9 cellular contexts compared by ENCODE assay signal in genomic region chr10:63114031-63114814, GRCh38. TPM values are rescaled to one million over a fixed set of nuclear protein-coding genes. Genes with fewer than 3 reads are reported as not detected.
DNase-seq lines count a peak whose midpoint lies in the region; ATAC-seq, FAIRE-seq and TF ChIP-seq lines count a peak whose summit lies in the region.
"Had no signal": no experiment of that assay in that cellular context is flagged by ENCODE, and none has a peak within 500 bp of the region (broad histone marks: within the 10 kb centered on the region; RNA-seq: fewer than 3 reads in every experiment).

No MANE protein-coding gene starts in this region.

- H3K36me3 ChIP-seq in bronchial epithelial cell (ENCODE audit: control insufficient read depth, insufficient read depth, low read length) (no peaks in the 10 kb centered on the region), lung (ENCODE audit: control insufficient read depth in 2 of 2, insufficient read depth in 2 of 2, low read length in 2 of 2) (no peaks in the 10 kb centered on the region), urinary bladder (ENCODE audit: insufficient read depth) (no peaks in the 10 kb centered on the region)

- peak; percentile 49 for ATAC-seq in lung (ENCODE audit: insufficient read depth, low FRiP score)
- ATAC-seq in HG03439 (IDR thresholded peaks at IDR 0.05; ENCODE audit: unreplicated experiment) = no peak
- ATAC-seq in GM21529 (IDR thresholded peaks at IDR 0.05; ENCODE audit: unreplicated experiment) = no peak

- DNase-seq in DMS 273 (lab: John Stamatoyannopoulos, UW; ENCODE audit: unreplicated experiment) (peak; percentile 15), DMS 273 treated with DMSO at 0.1 percent for 48 hours (lab: John Stamatoyannopoulos, UW) (no peak), bronchial epithelial cell (ENCODE audit: low read depth) (peak; percentile 89), lung (ENCODE audit: low spot score) (peak; percentile 77), GM13976 (ENCODE audit: low spot score) (no peak)

- TF ChIP-seq CTCF in bronchial epithelial cell (IDR thresholded peaks at IDR 0.05; ENCODE audit: insufficient read depth, low read length, severe bottlenecking) (no peak), lung (IDR thresholded peaks at IDR 0.05; ENCODE audit: control extremely low read depth, extremely low read depth) (no peak), GM13976 (IDR thresholded peaks at IDR 0.05; ENCODE audit: borderline replicate concordance, control extremely low read depth, extremely low read depth, insufficient read depth, missing control alignments) (no peak)

- WGBS in lung, 2 donors = 40 to 48% methylated on average over 4 of the region's 4 CpGs
- WGBS in urinary bladder = 49% methylated on average over 4 of the region's 4 CpGs

- in situ Hi-C loops in GM13976 (cut with MboI; ENCODE audit: low sequenced_read_pairs, unreplicated experiment) = no loop called here

- H3K27me3 ChIP-seq in bronchial epithelial cell (ENCODE audit: control insufficient read depth, insufficient read depth, low read length) (no peaks in the 10 kb centered on the region), lung (ENCODE audit: control insufficient read depth, insufficient read depth) (no peaks in the 10 kb centered on the region)

- H3K27ac ChIP-seq in lung (ENCODE audit: low read depth in 1 of 2, low read length in 1 of 2) = peak overlapping the region; percentile 53 to 83
- peak overlapping the region; percentile 59 for H3K27ac ChIP-seq in urinary bladder (ENCODE audit: low read depth)
- H3K27ac ChIP-seq: 22Rv1 had no signal

- no peak overlapping the region for H3K4me3 ChIP-seq in bronchial epithelial cell (ENCODE audit: low read depth, low read length)
- H3K4me3 ChIP-seq in lung = no peak overlapping the region
- H3K4me3 ChIP-seq in urinary bladder (ENCODE audit: low read depth, low read length) = no peak overlapping the region

- H3K4me1 ChIP-seq in lung (ENCODE audit: control insufficient read depth in 2 of 2, insufficient read depth in 2 of 2, low read length in 2 of 2) (peaks cover 3 to 12% of the 10 kb centered on the region in 2 donors), urinary bladder (ENCODE audit: insufficient read depth) (no peaks in the 10 kb centered on the region)

- H3K9me3 ChIP-seq in lung (ENCODE audit: control insufficient read depth in 2 of 2, insufficient read depth in 1 of 2, low read length in 1 of 2) = no peaks in the 10 kb centered on the region

- no peak for FAIRE-seq in bronchial epithelial cell (lab: Jason Lieb, UNC)

RNA-seq across cellular contexts. Expression of gene NRBF2, which starts 18.9 kb away (rescaled TPM):
- total RNA-seq in bronchial epithelial cell (40.0 and 58.4 TPM in 2 replicates), lung (10 to 100 TPM; 18.6 to 21.1 TPM), urinary bladder (26.2 TPM)
- polyA plus RNA-seq in lung (10 to 100 TPM; 11.2 to 25.1 TPM), urinary bladder (16.8 TPM)

Comparison
In these comparisons a context has a peak if more than half of its experiments do, and no peak if none do; other contexts are left out.
1. DNase-seq: peak in DMS 273 (single experiment), bronchial epithelial cell (single experiment) and lung (single experiment); none in DMS 273 treated with DMSO at 0.1 percent for 48 hours (single experiment) and GM13976 (single experiment).